12 cellular contexts compared by ENCODE assay signal in genomic region chr20:528923-529594, GRCh38. TPM values are rescaled to one million over a fixed set of nuclear protein-coding genes. Genes with fewer than 3 reads are reported as not detected.
A peak's percentile ranks its signal among the peaks of the same experiment; 100 is the strongest.
DNase-seq lines count a peak whose midpoint lies in the region; ATAC-seq, FAIRE-seq and TF ChIP-seq lines count a peak whose summit lies in the region.
"Had no signal": no experiment of that assay in that cellular context is flagged by ENCODE, and none has a peak within 500 bp of the region (broad histone marks: within the 10 kb centered on the region; RNA-seq: fewer than 3 reads in every experiment).

No MANE protein-coding gene starts in this region.

- H3K4me1 Mint-ChIP-seq in activated T-cell treated with anti-CD3 and anti-CD28 coated beads, Interleukin-2, amount 50 U/mL, for 72 hours (ENCODE audit: low read depth) = peaks cover 41% of the 10 kb centered on the region
- peaks cover 48% of the 10 kb centered on the region for H3K4me1 Mint-ChIP-seq in stimulated activated naive CD8-positive, alpha-beta T cell treated with anti-CD3 and anti-CD28 coated beads, Interleukin-15, Interleukin-2, amounts not matched to agents 100 ng/mL and 50 ng/mL, for 24 hours (ENCODE audit: low read depth)
- H3K4me1 Mint-ChIP-seq in endothelial cell (ENCODE audit: unreplicated experiment) = no peaks in the 10 kb centered on the region

- peak overlapping the region; percentile 93 for H3K27ac Mint-ChIP-seq in activated T-cell treated with anti-CD3 and anti-CD28 coated beads, Interleukin-2, amount 50 U/mL, for 72 hours
- peak overlapping the region; percentile 84 for H3K27ac Mint-ChIP-seq in stimulated activated naive CD8-positive, alpha-beta T cell treated with anti-CD3 and anti-CD28 coated beads, Interleukin-15, Interleukin-2, amounts not matched to agents 100 ng/mL and 50 ng/mL, for 24 hours
- H3K27ac Mint-ChIP-seq in endothelial cell (ENCODE audit: unreplicated experiment) = no peak overlapping the region
- H3K27ac Mint-ChIP-seq: CD8-positive, alpha-beta T cell had no signal

- H3K36me3 Mint-ChIP-seq in activated T-cell treated with anti-CD3 and anti-CD28 coated beads, Interleukin-2, amount 50 U/mL, for 72 hours (ENCODE audit: insufficient read depth in 2 of 2) = peaks cover 26 to 47% of the 10 kb centered on the region in 2 donors
- H3K36me3 Mint-ChIP-seq in stimulated activated naive CD8-positive, alpha-beta T cell treated with anti-CD3 and anti-CD28 coated beads, Interleukin-15, Interleukin-2, amounts not matched to agents 100 ng/mL and 50 ng/mL, for 24 hours (ENCODE audit: low read depth) = peaks cover 78% of the 10 kb centered on the region
- H3K36me3 Mint-ChIP-seq in endothelial cell (ENCODE audit: low read depth, unreplicated experiment) = peaks cover 15% of the 10 kb centered on the region

- H3K4me3 ChIP-seq in Peyer's patch (no peak overlapping the region), lower lobe of right lung (no peak overlapping the region)
- H3K4me3 ChIP-seq: vagina had no signal

- H3K4me3 Mint-ChIP-seq in activated T-cell treated with anti-CD3 and anti-CD28 coated beads, Interleukin-2, amount 50 U/mL, for 72 hours = peak overlapping the region; percentile 35 to 51
- no peak overlapping the region for H3K4me3 Mint-ChIP-seq in stimulated activated naive CD8-positive, alpha-beta T cell treated with anti-CD3 and anti-CD28 coated beads, Interleukin-15, Interleukin-2, amounts not matched to agents 100 ng/mL and 50 ng/mL, for 24 hours
- no peak overlapping the region for H3K4me3 Mint-ChIP-seq in endothelial cell (ENCODE audit: unreplicated experiment)

- peak; percentile 99 for ATAC-seq in activated T-cell treated with anti-CD3 and anti-CD28 coated beads, Interleukin-2, amount 50 U/mL, for 72 hours (replicated peaks in 1 of 2)
- no peak for ATAC-seq in lower lobe of right lung
- ATAC-seq: CD8-positive, alpha-beta T cell had no signal

- H3K4me1 ChIP-seq in Peyer's patch (peaks cover 0 to 33% (median 0%) of the 10 kb centered on the region in 4 donors), lower lobe of right lung (peaks cover 32% of the 10 kb centered on the region)

- H3K27me3 ChIP-seq in Peyer's patch = no peaks in the 10 kb centered on the region
- no peaks in the 10 kb centered on the region for H3K27me3 ChIP-seq in lower lobe of right lung (ENCODE audit: low read depth)
- H3K27me3 ChIP-seq: vagina had no signal

- H3K36me3 ChIP-seq in Peyer's patch = peaks cover 0 to 12% (median 0%) of the 10 kb centered on the region in 3 donors
- peaks cover 30% of the 10 kb centered on the region for H3K36me3 ChIP-seq in lower lobe of right lung

- peak; percentile 24 to 27 for DNase-seq in activated T-cell treated with anti-CD3 and anti-CD28 coated beads, Interleukin-2, amount 50 U/mL, for 72 hours
- DNase-seq in activated T-cell treated with anti-CD3 and anti-CD28 coated beads, Interleukin-2, amount 50 U/mL, for 48 hours = no peak
- DNase-seq in RCC 7860 (ENCODE audit: low spot score) (peak; percentile 70), fibroblast of peridontal ligament (ENCODE audit: extremely low read depth) (peak; percentile 82), Peyer's patch (no peak), lower lobe of right lung (no peak), endothelial cell (ENCODE audit: low spot score) (no peak)
- DNase-seq: CD8-positive, alpha-beta T cell; NCI-H1048; Right ventricle myocardium superior had no signal

- H3K27me3 Mint-ChIP-seq in activated T-cell treated with anti-CD3 and anti-CD28 coated beads, Interleukin-2, amount 50 U/mL, for 72 hours (ENCODE audit: low read depth) = no peaks in the 10 kb centered on the region
- H3K27me3 Mint-ChIP-seq in stimulated activated naive CD8-positive, alpha-beta T cell treated with anti-CD3 and anti-CD28 coated beads, Interleukin-15, Interleukin-2, amounts not matched to agents 100 ng/mL and 50 ng/mL, for 24 hours = no peaks in the 10 kb centered on the region
- H3K27me3 Mint-ChIP-seq in endothelial cell (ENCODE audit: unreplicated experiment) = no peaks in the 10 kb centered on the region

- H3K27ac ChIP-seq in Peyer's patch (no peak overlapping the region), lower lobe of right lung (no peak overlapping the region)
- H3K27ac ChIP-seq: vagina had no signal

- no peak for TF ChIP-seq POLR2A in Peyer's patch (IDR thresholded peaks at IDR 0.05)

- TF ChIP-seq CTCF in Peyer's patch (IDR thresholded peaks at IDR 0.05) (no peak), lower lobe of right lung (IDR thresholded peaks at IDR 0.05) (no peak), endothelial cell (IDR thresholded peaks at IDR 0.05; ENCODE audit: unreplicated experiment) (no peak)

- intact Hi-C loops in lower lobe of right lung (cut with DNase I) = no loop called here

- peaks cover 0 to 3% (median 0%) of the 10 kb centered on the region in 4 donors for H3K9me3 ChIP-seq in Peyer's patch
- peaks cover 8% of the 10 kb centered on the region for H3K9me3 ChIP-seq in lower lobe of right lung
- H3K9me3 ChIP-seq: vagina had no signal

- FAIRE-seq in RCC 7860 (lab: Jason Lieb, UNC) = peak; percentile 77

- H3K9me3 Mint-ChIP-seq in activated T-cell treated with anti-CD3 and anti-CD28 coated beads, Interleukin-2, amount 50 U/mL, for 72 hours = peaks cover 9% of the 10 kb centered on the region in 2 donors
- H3K9me3 Mint-ChIP-seq in stimulated activated naive CD8-positive, alpha-beta T cell treated with anti-CD3 and anti-CD28 coated beads, Interleukin-15, Interleukin-2, amounts not matched to agents 100 ng/mL and 50 ng/mL, for 24 hours = peaks cover 12% of the 10 kb centered on the region
- no peaks in the 10 kb centered on the region for H3K9me3 Mint-ChIP-seq in endothelial cell (ENCODE audit: unreplicated experiment)

RNA-seq across cellular contexts. Expression of gene CSNK2A1, which starts 14.5 kb away (rescaled TPM):
- 100 to 1,000 TPM; 168 to 184 TPM for total RNA-seq in activated T-cell treated with anti-CD3 and anti-CD28 coated beads, Interleukin-2, amount 50 U/mL, for 72 hours
- 100 to 1,000 TPM in 2 of 4 donors, 10 to 100 TPM in 2; 60.2 to 105 (median 97.3) TPM for total RNA-seq in Peyer's patch
- total RNA-seq in lower lobe of right lung = 86.3 TPM
- total RNA-seq in endothelial cell (ENCODE audit: unreplicated experiment) = 128 TPM

Comparison
In these comparisons a context has a peak if more than half of its experiments do, and no peak if none do; other contexts are left out.
1. DNase-seq: peak in activated T-cell treated with anti-CD3 and anti-CD28 coated beads, Interleukin-2, amount 50 U/mL, for 72 hours (2 of 2), RCC 7860 (single experiment) and fibroblast of peridontal ligament (single experiment); none in activated T-cell treated with anti-CD3 and anti-CD28 coated beads, Interleukin-2, amount 50 U/mL, for 48 hours (0 of 2), Peyer's patch (0 of 3), lower lobe of right lung (single experiment) and endothelial cell (single experiment).
2. ATAC-seq: peak in activated T-cell treated with anti-CD3 and anti-CD28 coated beads, Interleukin-2, amount 50 U/mL, for 72 hours (2 of 2); none in lower lobe of right lung (0 of 2).
3. H3K4me3 Mint-ChIP-seq: peak in activated T-cell treated with anti-CD3 and anti-CD28 coated beads, Interleukin-2, amount 50 U/mL, for 72 hours (2 of 2); none in stimulated activated naive CD8-positive, alpha-beta T cell treated with anti-CD3 and anti-CD28 coated beads, Interleukin-15, Interleukin-2, amounts not matched to agents 100 ng/mL and 50 ng/mL, for 24 hours (single experiment) and endothelial cell (single experiment).